In genomic region chr22:39502109-39502788, GRCh38 we compare ENCODE assay signal across 8 cellular contexts. TPM values are rescaled to one million over a fixed set of nuclear protein-coding genes. Genes with fewer than 3 reads are reported as not detected.
DNase-seq lines count a peak whose midpoint lies in the region; ATAC-seq and TF ChIP-seq lines count a peak whose summit lies in the region.

TSS of gene MIEF1 (plus strand) at chr22:39502290. CDS start at chr22:39511295, 9,005 bp downstream.

- no peaks in the 10 kb centered on the region for H3K9me3 ChIP-seq in HUES64 (ENCODE audit: insufficient read depth, low read depth, low read length)
- no peaks in the 10 kb centered on the region for H3K9me3 ChIP-seq in OCI-LY3 (ENCODE audit: insufficient read depth, low read length)
- H3K9me3 ChIP-seq in mononuclear cell (ENCODE audit: low read depth, low read length), result no peaks in the 10 kb centered on the region

- H3K9ac ChIP-seq in HUES64 (ENCODE audit: low read depth, low read length), result peak within 1 kb of the TSS; percentile 80
- H3K9ac ChIP-seq in OCI-LY3 (ENCODE audit: low read length), result peak within 1 kb of the TSS; percentile 91

- ATAC-seq in GM21390 (IDR thresholded peaks at IDR 0.05; ENCODE audit: unreplicated experiment), result peak; percentile 85

- peak within 1 kb of the TSS; percentile 89 for H3K4me3 ChIP-seq in HUES64 (ENCODE audit: low read length)
- H3K4me3 ChIP-seq in OCI-LY3 (ENCODE audit: low read length), result peak within 1 kb of the TSS; percentile 90
- H3K4me3 ChIP-seq in mononuclear cell (ENCODE audit: low read length), result peak within 1 kb of the TSS; percentile 79

- no peaks in the 10 kb centered on the region for H4K20me1 ChIP-seq in OCI-LY3 (ENCODE audit: insufficient read depth, low read length)

- H3K4me1 ChIP-seq in HUES64 (ENCODE audit: insufficient read depth, low read length) (peaks cover 5% of the 10 kb centered on the region; the same call in 1 of the 2 replicates), OCI-LY3 (ENCODE audit: low read length) (peaks cover 18% of the 10 kb centered on the region), mononuclear cell (ENCODE audit: insufficient read depth, low read length) (peaks cover 33% of the 10 kb centered on the region)

- H3K27me3 ChIP-seq in HUES64 (ENCODE audit: insufficient read depth, low read length), result peaks cover 62% of the 10 kb centered on the region
- H3K27me3 ChIP-seq in OCI-LY3 (ENCODE audit: low read depth, low read length), result no peaks in the 10 kb centered on the region
- no peaks in the 10 kb centered on the region for H3K27me3 ChIP-seq in mononuclear cell (ENCODE audit: insufficient read depth, low read length)

- 1% methylated on average over 58 of the region's 58 CpGs for WGBS in HUES64

- H3K36me3 ChIP-seq in HUES64 (ENCODE audit: insufficient read depth, low read length) (peaks cover 36% of the 10 kb centered on the region), OCI-LY3 (replicated peaks; ENCODE audit: low read depth, low read length) (peaks cover 29% of the 10 kb centered on the region)

- peak within 1 kb of the TSS; percentile 37; the same call in 1 of the 2 replicates for H3K27ac ChIP-seq in HUES64 (ENCODE audit: low read depth, low read length)
- H3K27ac ChIP-seq in OCI-LY3 (ENCODE audit: low read length), result peak within 1 kb of the TSS; percentile 31

- peak; percentile 91 for DNase-seq in Caki2 (ENCODE audit: low read depth)
- peak; percentile 85 for DNase-seq in activated T-cell treated with anti-CD3 and anti-CD28 coated beads for 1 hour (ENCODE audit: low read depth)
- peak; percentile 90 for DNase-seq in epidermal melanocyte (ENCODE audit: insufficient read length, low spot score)
- DNase-seq in stimulated activated CD8-positive, alpha-beta memory T cell treated with anti-CD3 and anti-CD28 coated beads, Interleukin-4, amount 100 ng/mL, for 1 hour (ENCODE audit: low read depth in 2 of 2, low spot score in 1 of 2), result peak; percentile 82 to 84

- H3K79me2 ChIP-seq in OCI-LY3 (ENCODE audit: low read length), result peaks cover 50% of the 10 kb centered on the region

- H3K4me2 ChIP-seq in OCI-LY3 (ENCODE audit: low read length), result peak within 1 kb of the TSS; percentile 91

- H2AFZ ChIP-seq in OCI-LY3 (ENCODE audit: low read depth, low read length), result peak within 1 kb of the TSS; percentile 50

- no peak for TF ChIP-seq CTCF in OCI-LY3 (IDR thresholded peaks at IDR 0.05; ENCODE audit: low read depth, low read length)

- in situ Hi-C loops in Caki2 (cut with HindIII; ENCODE audit: low pct_unique_long_range_greater_than_20kb, low sequenced_read_pairs), result no loop called here

RNA-seq across cellular contexts. Expression of gene MIEF1, which starts in this region (rescaled TPM):
- total RNA-seq in Caki2 (2014; rRNA removed; shearing (Covaris generic); ENCODE audit: low replicate concordance), result 31.9 and 43.9 TPM in 2 replicates
- polyA plus RNA-seq in HUES64 (2013, experiment 1 of 2), result 24.8 TPM
- polyA plus RNA-seq in HUES64 (2013, experiment 2 of 2), result 23.8 TPM
- 26.4 TPM for total RNA-seq in mononuclear cell

Comparison
In these comparisons a context has a peak if more than half of its experiments do, and no peak if none do; other contexts are left out.
1. Peak in every context shown above with its lines: DNase-seq, ATAC-seq, H3K4me3 ChIP-seq and H3K27ac ChIP-seq.